20 cellular contexts compared by ENCODE assay signal in genomic region chr6:6605873-6606272, GRCh38. TPM values are rescaled to one million over a fixed set of nuclear protein-coding genes. Genes with fewer than 3 reads are reported as not detected.
DNase-seq lines count a peak whose midpoint lies in the region; ATAC-seq, FAIRE-seq and TF ChIP-seq lines count a peak whose summit lies in the region.
"Had no signal": no experiment of that assay in that cellular context is flagged by ENCODE, and none has a peak within 500 bp of the region (broad histone marks: within the 10 kb centered on the region; RNA-seq: fewer than 3 reads in every experiment).

No MANE protein-coding gene starts in this region.

- peak overlapping the region; percentile 9; the same call in 1 of the 2 replicates for H3K4me2 ChIP-seq in K562 (ENCODE audit: insufficient read depth, low read length)

- H3K9ac ChIP-seq in K562 (ENCODE audit: insufficient read depth in 1 of 2, low read depth in 2 of 2, low read length in 2 of 2), result no peak overlapping the region

- H4K20me1 ChIP-seq in K562 (replicated peaks; ENCODE audit: control insufficient read depth, insufficient read depth, low read length), result no peaks in the 10 kb centered on the region

- H3K4me3 ChIP-seq in K562 (no peak overlapping the region), dorsolateral prefrontal cortex (no peak overlapping the region)
- H3K4me3 ChIP-seq: HAP-1 had no signal

- H3K27ac Mint-ChIP-seq in CD4-positive, alpha-beta T cell, result peak overlapping the region; percentile 39
- H3K27ac Mint-ChIP-seq in WTC11 (no peak overlapping the region), naive B cell (peak overlapping the region in 4 of 6 donors; percentile 29 to 88 (median 69))

- no peak for DNase-seq in CD4-positive, alpha-beta T cell
- DNase-seq in WTC11 (ENCODE audit: low spot score) (no peak), K562 (ENCODE audit: extremely low read depth in 1 of 4, low spot score in 3 of 4) (peak in 1 of 4 experiments; percentile 30), naive B cell (no peak), dorsolateral prefrontal cortex (no peak), NCI-H2227 (lab: John Stamatoyannopoulos, UW; ENCODE audit: unreplicated experiment) (no peak)
- DNase-seq: ACHN; BE2C; C1 segment of cervical spinal cord; Caco-2; CD4-positive, CD25-positive, alpha-beta regulatory T cell had no signal

- ATAC-seq in CD4-positive, alpha-beta T cell (ENCODE audit: poor library complexity), result no peak
- ATAC-seq in WTC11 (no peak), K562 (peak; percentile 73), naive B cell (ENCODE audit: low read depth in 2 of 2) (no peak), SK-N-SH treated with all-trans-retinoic acid at 6 μM for 48 hours (no peak)
- ATAC-seq: HepG2 had no signal

- intact Hi-C loops in CD4-positive, alpha-beta T cell (cut with DNase I, micrococcal nuclease), result no loop called here
- intact Hi-C loops in K562 (cut with micrococcal nuclease) (no loop called here), dorsolateral prefrontal cortex (cut with DNase I) (no loop called here)

- in situ Hi-C loops in K562 (cut with MboI), result no loop called here

- TF ChIP-seq POLR2A in K562 (conservative IDR thresholded peaks at IDR 0.05), result no peak

- no peaks in the 10 kb centered on the region for H3K27me3 Mint-ChIP-seq in CD4-positive, alpha-beta T cell
- H3K27me3 Mint-ChIP-seq in WTC11 (ENCODE audit: low read depth) (no peaks in the 10 kb centered on the region), naive B cell (no peaks in the 10 kb centered on the region)

- no peak overlapping the region for H3K4me3 Mint-ChIP-seq in CD4-positive, alpha-beta T cell
- H3K4me3 Mint-ChIP-seq in WTC11 (no peak overlapping the region), naive B cell (no peak overlapping the region)
- H3K4me3 Mint-ChIP-seq: CD4-positive, CD25-positive, alpha-beta regulatory T cell had no signal

- no TSS peak for BruUV-seq in K562 (replicated peaks; lab: Mats Ljungman, UMichigan)

- 6% methylated on average over 13 of the region's 13 CpGs for WGBS in K562 (ENCODE audit: insufficient coverage, low coverage, missing lambda C conversion rate)

- POLR2A ChIA-PET in CD4-positive, alpha-beta T cell (lab: Charles Lee), result interaction anchor here (1.1 kb wide), 1 partner anchor 17 kb away, joined by 4 read pairs; no protein-coding TSS in a partner anchor
- POLR2A ChIA-PET in WTC11 (lab: Charles Lee) (no interaction called here), K562 (lab: Yijun Ruan, JAX) (interaction anchor here (1.1 to 1.4 kb wide), 3 partner anchors 9 to 39 kb away, joined by 3 to 4 read pairs (median 3); no protein-coding TSS in a partner anchor)

- H2AFZ ChIP-seq in K562 (ENCODE audit: low read depth, low read length), result peak overlapping the region; percentile 11

- H3K79me2 ChIP-seq in K562 (ENCODE audit: control insufficient read depth, insufficient read depth, low read length), result no peaks in the 10 kb centered on the region

- H3K36me3 ChIP-seq in K562 (ENCODE audit: control insufficient read depth, insufficient read depth, low read length), result no peaks in the 10 kb centered on the region
- H3K36me3 ChIP-seq: BE2C, HAP-1 had no signal

- H3K9me1 ChIP-seq in K562 (ENCODE audit: control insufficient read depth, insufficient read depth, low read length), result no peaks in the 10 kb centered on the region

- no peak for TF ChIP-seq CTCF in CD4-positive, alpha-beta T cell (IDR thresholded peaks at IDR 0.05)
- TF ChIP-seq CTCF in WTC11 (IDR thresholded peaks at IDR 0.05) (no peak), K562 (IDR thresholded peaks at IDR 0.05 in 2 of 3, conservative IDR thresholded peaks at IDR 0.05 in 1 of 3; ENCODE audit: insufficient read depth in 2 of 3, low read depth in 1 of 3, low read length in 3 of 3) (no peak), dorsolateral prefrontal cortex (IDR thresholded peaks at IDR 0.05 in 54 of 56, conservative IDR thresholded peaks at IDR 0.05 in 2 of 56; ENCODE audit: low read depth in 1 of 56, partially characterized antibody in 56 of 56) (no peak)

- no peak for TF ChIP-seq EP300 in K562 (IDR thresholded peaks at IDR 0.05; ENCODE audit: low read length)

- peaks cover 40% of the 10 kb centered on the region for H3K4me1 Mint-ChIP-seq in CD4-positive, alpha-beta T cell (ENCODE audit: low read depth)
- H3K4me1 Mint-ChIP-seq in WTC11, result peaks cover 5% of the 10 kb centered on the region
- peaks cover 36 to 70% (median 63%) of the 10 kb centered on the region in 3 donors for H3K4me1 Mint-ChIP-seq in naive B cell

- TF ChIP-seq RAD21 in K562 (CRISPR knock-in tag; conservative IDR thresholded peaks at IDR 0.05 in 1 of 2, IDR thresholded peaks at IDR 0.05 in 1 of 2), result no peak

- H3K9me3 ChIP-seq in CD4-positive, alpha-beta T cell (ENCODE audit: control insufficient read depth, low read length), result no peaks in the 10 kb centered on the region
- no peaks in the 10 kb centered on the region for H3K9me3 ChIP-seq in K562 (replicated peaks; ENCODE audit: control insufficient read depth, insufficient read depth, low read depth, low read length)
- H3K9me3 ChIP-seq: BE2C, Caco-2, HAP-1 had no signal

- H3K9me3 Mint-ChIP-seq in CD4-positive, alpha-beta T cell, result no peaks in the 10 kb centered on the region
- H3K9me3 Mint-ChIP-seq in WTC11 (peaks cover 11% of the 10 kb centered on the region), naive B cell (peaks cover 0 to 14% (median 6%) of the 10 kb centered on the region in 7 donors)

- no peak for FAIRE-seq in K562 (lab: Jason Lieb, UNC)
- FAIRE-seq: A204.1, D721Med, G401.6, GM12891, GM19239, H1, HepG2 had no signal

- H3K27ac ChIP-seq in CD4-positive, alpha-beta T cell (ENCODE audit: low read depth, low read length), result no peak overlapping the region
- H3K27ac ChIP-seq in K562 (ENCODE audit: extremely low read depth, low read depth, low read length), result no peak overlapping the region
- no peak overlapping the region for H3K27ac ChIP-seq in dorsolateral prefrontal cortex

- no peaks in the 10 kb centered on the region for H3K36me3 Mint-ChIP-seq in CD4-positive, alpha-beta T cell (ENCODE audit: low read depth)
- H3K36me3 Mint-ChIP-seq in WTC11 (no peaks in the 10 kb centered on the region), naive B cell (peaks cover 26 to 32% of the 10 kb centered on the region in 2 donors)
- H3K36me3 Mint-ChIP-seq: CD4-positive, CD25-positive, alpha-beta regulatory T cell had no signal

- H3K27me3 ChIP-seq in CD4-positive, alpha-beta T cell (ENCODE audit: control insufficient read depth, insufficient read depth, low read length), result no peaks in the 10 kb centered on the region
- H3K27me3 ChIP-seq in K562 (ENCODE audit: control insufficient read depth in 2 of 2, insufficient read depth in 2 of 2, low read length in 2 of 2) (peaks cover 23 to 42% of the 10 kb centered on the region in 2 experiments), dorsolateral prefrontal cortex (no peaks in the 10 kb centered on the region)
- H3K27me3 ChIP-seq: BE2C had no signal

- CTCF ChIA-PET in CD4-positive, alpha-beta T cell (lab: Charles Lee), result no interaction called here
- CTCF ChIA-PET in WTC11 (lab: Charles Lee), result no interaction called here
- CTCF ChIA-PET in K562 (lab: Yijun Ruan, JAX; ENCODE audit: low intra/inter-chr PET ratio), result no interaction called here

- H3K4me1 ChIP-seq in K562 (replicated peaks in 1 of 2; ENCODE audit: control insufficient read depth in 2 of 2, insufficient read depth in 2 of 2, low read length in 2 of 2), result peaks cover 0 to 8% of the 10 kb centered on the region in 2 experiments; a peak in 2 of 5 replicates
- H3K4me1 ChIP-seq: BE2C, Caco-2, HAP-1 had no signal

TF ChIP-seq in WTC11, 78 proteins besides CTCF, POLR2A, EP300 and RAD21:
- peak; percentile 50 for TF ChIP-seq NFYB (CRISPR knock-in tag; conservative IDR thresholded peaks at IDR 0.05; ENCODE audit: low read depth)
- no peak for TF ChIP-seq IRF2 (CRISPR knock-in tag; IDR thresholded peaks at IDR 0.05; ENCODE audit: borderline replicate concordance, low read depth)

TF ChIP-seq in K562, 482 proteins besides CTCF, POLR2A, EP300 and RAD21:
- TF ChIP-seq ZKSCAN8 (CRISPR knock-in tag; IDR thresholded peaks at IDR 0.05) (0 out of 2 replicates have a peak, but pooled peaks have one; percentile 19), POLR2H (tag; IDR thresholded peaks at IDR 0.05; ENCODE audit: low read depth) (peak; percentile 68), C11orf30 (IDR thresholded peaks at IDR 0.05; ENCODE audit: low read depth) (no peak), NFYB (IDR thresholded peaks at IDR 0.05; ENCODE audit: extremely low read depth, insufficient read length) (peak; percentile 83)
TF ChIP-seq in K562: peak in this region for 3.

TF ChIP-seq in SK-N-SH treated with all-trans-retinoic acid at 6 μM for 48 hours, 23 proteins besides CTCF, POLR2A, EP300 and RAD21 (continues in another document):
- no peak for TF ChIP-seq PPARA (CRISPR knock-in tag; IDR thresholded peaks at IDR 0.05; ENCODE audit: borderline replicate concordance)
- TF ChIP-seq ZNF8 (CRISPR knock-in tag; IDR thresholded peaks at IDR 0.05), result no peak
- TF ChIP-seq CSDC2 (CRISPR knock-in tag; IDR thresholded peaks at IDR 0.05), result no peak
- no peak for TF ChIP-seq GLIS3 (CRISPR knock-in tag; IDR thresholded peaks at IDR 0.05)
- no peak for TF ChIP-seq SNAI2 (CRISPR knock-in tag; IDR thresholded peaks at IDR 0.05)
- no peak for TF ChIP-seq BACH2 (CRISPR knock-in tag; IDR thresholded peaks at IDR 0.05; ENCODE audit: borderline replicate concordance)
- no peak for TF ChIP-seq RARB (CRISPR knock-in tag; IDR thresholded peaks at IDR 0.05)
- TF ChIP-seq ZC3H10 (CRISPR knock-in tag; IDR thresholded peaks at IDR 0.05), result no peak

RNA-seq across cellular contexts. Expression of gene LY86, which starts 17.4 kb away (rescaled TPM):
- total RNA-seq in CD4-positive, alpha-beta T cell, result 1 to 10 TPM; 1.3 to 2.1 TPM
- total RNA-seq in WTC11 (2021) (0.16 to 0.21 TPM in 2 of 3 replicates, not detected in the other), K562 (2014; rRNA removed) (not detected in 2 replicates), K562 (2014; rRNA removed; fragmentation: Illumina TruSeq; extraction: Trizol) (not detected in 2 replicates), K562 (2015; rRNA removed; fragmentation: Illumina TruSeq; extraction: Trizol) (not detected in 2 replicates), K562 (2021) (not detected in 2 replicates), dorsolateral prefrontal cortex (10 to 100 TPM in 6 of 120 experiments, 1 to 10 TPM in 110, under 1 TPM in 3, not detected in 1; 0.71 to 18.3 (median 4.1) TPM)
- total RNA-seq in K562 (2011; cell fraction: chromatin; rRNA removed; ENCODE audit: low replicate concordance), result not detected in 2 replicates
- not detected in 2 replicates for total RNA-seq in K562 (2011; cell fraction: nucleolus; rRNA removed)
- not detected in 2 replicates for total RNA-seq in K562 (2011; cell fraction: nucleoplasm; rRNA removed)
- polyA plus RNA-seq in K562 (2011; rRNA removed) (not detected in 2 replicates), K562 (2014; fragmentation: Illumina TruSeq; extraction: Trizol) (not detected in 2 replicates), K562 (2014; fragmentation: Nextera tagmentation; extraction: Ambion mirVana) (under 1 TPM; 0.08 to 0.20 TPM), K562 (2014; rRNA removed) (not detected in 2 replicates), naive B cell (ENCODE audit: low read depth in 6 of 6) (100 to 1,000 TPM; 310 to 556 (median 476) TPM)
- polyA plus RNA-seq in K562 (2011; cell fraction: cytosol; rRNA removed), result not detected in 2 replicates
- polyA plus RNA-seq in K562 (2011; cell fraction: nucleus; rRNA removed), result not detected in 2 replicates
- not detected in 2 replicates for polyA plus RNA-seq in K562 (2012)
- polyA minus RNA-seq in K562 (2011; rRNA and poly(A)+ RNA removed), result not detected in 2 replicates
- not detected in 2 replicates for polyA minus RNA-seq in K562 (2011; cell fraction: cytosol; rRNA and poly(A)+ RNA removed)
- polyA minus RNA-seq in K562 (2011; cell fraction: nucleus; rRNA and poly(A)+ RNA removed), result not detected in 2 replicates
- total RNA-seq: Caco-2; CD4-positive, CD25-positive, alpha-beta regulatory T cell; H1; HepG2 had no signal
- polyA plus RNA-seq: H1, HepG2 had no signal
